ENCODE assay signal across 3 cellular contexts in the genomic region with DNA sequence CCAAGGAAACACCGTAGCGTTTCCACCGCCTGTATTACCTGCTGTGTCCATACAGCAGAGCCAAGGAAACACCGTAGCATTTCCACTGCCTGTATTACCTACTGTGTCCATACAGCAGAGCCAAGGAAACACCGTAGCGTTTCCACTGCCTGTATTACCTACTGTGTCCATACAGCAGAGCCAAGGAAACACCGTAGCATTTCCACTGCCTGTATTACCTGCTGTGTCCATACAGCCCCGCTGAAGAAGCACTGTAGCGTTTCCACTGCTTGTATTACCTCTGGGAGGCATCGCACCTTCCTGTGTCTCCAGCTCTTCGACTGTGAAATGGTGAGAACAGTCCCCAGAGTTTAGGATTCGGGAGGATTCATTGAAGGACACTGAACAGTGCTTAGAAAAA. TPM values are rescaled to one million over a fixed set of nuclear protein-coding genes. Genes with fewer than 3 reads are reported as not detected.
"Had no signal": no experiment of that assay in that cellular context is flagged by ENCODE, and none has a peak within 500 bp of the region (broad histone marks: within the 10 kb centered on the region; RNA-seq: fewer than 3 reads in every experiment).

No MANE protein-coding gene starts in this region.

RNA-seq across cellular contexts. Expression of gene GLT1D1, which starts 13.4 kb away (rescaled TPM):
- total RNA-seq: left colon, mammary epithelial cell, osteoblast had no signal
